1 cellular context compared by ENCODE assay signal in the genomic region with DNA sequence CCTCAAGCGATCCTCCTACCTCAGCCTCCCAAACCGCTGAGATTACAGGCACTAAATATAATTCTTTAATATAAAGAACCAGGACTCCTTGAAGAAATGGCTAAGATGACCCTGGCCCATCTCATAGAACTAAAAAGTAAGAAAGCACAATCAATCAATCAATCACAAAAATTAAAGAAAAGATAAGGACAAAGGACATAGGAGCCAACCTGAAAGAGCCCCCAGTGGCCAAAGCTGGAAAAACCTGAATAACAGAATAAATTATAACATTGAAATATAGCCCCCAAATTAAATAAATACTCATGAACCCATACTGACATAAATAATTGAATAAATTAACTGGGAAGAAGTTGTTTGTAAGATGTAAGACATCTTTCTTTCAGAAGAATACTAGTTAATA.
TF ChIP-seq lines count a peak whose summit lies in the region.

No MANE protein-coding gene starts in this region.

TF ChIP-seq in K562, 482 proteins besides CTCF, POLR2A, EP300 and RAD21:
- TF ChIP-seq FOXJ2 (tag; IDR thresholded peaks at IDR 0.05) (no peak), ZNF507 (tag; conservative IDR thresholded peaks at IDR 0.05) (no peak), ZFP1 (CRISPR knock-in tag; IDR thresholded peaks at IDR 0.05) (no peak), TFAM (CRISPR knock-in tag; conservative IDR thresholded peaks at IDR 0.05) (no peak), MEIS2 (IDR thresholded peaks at IDR 0.05; ENCODE audit: partially characterized antibody) (peak; percentile 18), BCL6 (CRISPR knock-in tag; IDR thresholded peaks at IDR 0.05) (no peak), STAT5A (IDR thresholded peaks at IDR 0.05; ENCODE audit: borderline replicate concordance, low read length) (no peak), BRCA1 (IDR thresholded peaks at IDR 0.05) (no peak), BRCA1 (CRISPR knock-in tag; IDR thresholded peaks at IDR 0.05) (no peak), ZKSCAN8 (CRISPR knock-in tag; IDR thresholded peaks at IDR 0.05) (no peak), ZKSCAN3 (CRISPR knock-in tag; IDR thresholded peaks at IDR 0.05) (no peak), ZNF764 (CRISPR knock-in tag; IDR thresholded peaks at IDR 0.05; ENCODE audit: low read depth) (no peak)
- TF ChIP-seq, protein P1, sequence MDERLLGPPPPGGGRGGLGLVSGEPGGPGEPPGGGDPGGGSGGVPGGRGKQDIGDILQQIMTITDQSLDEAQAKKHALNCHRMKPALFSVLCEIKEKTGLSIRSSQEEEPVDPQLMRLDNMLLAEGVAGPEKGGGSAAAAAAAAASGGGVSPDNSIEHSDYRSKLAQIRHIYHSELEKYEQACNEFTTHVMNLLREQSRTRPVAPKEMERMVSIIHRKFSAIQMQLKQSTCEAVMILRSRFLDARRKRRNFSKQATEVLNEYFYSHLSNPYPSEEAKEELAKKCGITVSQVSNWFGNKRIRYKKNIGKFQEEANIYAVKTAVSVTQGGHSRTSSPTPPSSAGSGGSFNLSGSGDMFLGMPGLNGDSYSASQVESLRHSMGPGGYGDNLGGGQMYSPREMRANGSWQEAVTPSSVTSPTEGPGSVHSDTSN (CRISPR knock-in tag; IDR thresholded peaks at IDR 0.05; ENCODE audit: low read depth): no peak
- TF ChIP-seq, protein P1 (tag; conservative IDR thresholded peaks at IDR 0.05; ENCODE audit: low read depth): peak; percentile 45; the same call in 1 of the 2 replicates
- TF ChIP-seq, protein P2, sequence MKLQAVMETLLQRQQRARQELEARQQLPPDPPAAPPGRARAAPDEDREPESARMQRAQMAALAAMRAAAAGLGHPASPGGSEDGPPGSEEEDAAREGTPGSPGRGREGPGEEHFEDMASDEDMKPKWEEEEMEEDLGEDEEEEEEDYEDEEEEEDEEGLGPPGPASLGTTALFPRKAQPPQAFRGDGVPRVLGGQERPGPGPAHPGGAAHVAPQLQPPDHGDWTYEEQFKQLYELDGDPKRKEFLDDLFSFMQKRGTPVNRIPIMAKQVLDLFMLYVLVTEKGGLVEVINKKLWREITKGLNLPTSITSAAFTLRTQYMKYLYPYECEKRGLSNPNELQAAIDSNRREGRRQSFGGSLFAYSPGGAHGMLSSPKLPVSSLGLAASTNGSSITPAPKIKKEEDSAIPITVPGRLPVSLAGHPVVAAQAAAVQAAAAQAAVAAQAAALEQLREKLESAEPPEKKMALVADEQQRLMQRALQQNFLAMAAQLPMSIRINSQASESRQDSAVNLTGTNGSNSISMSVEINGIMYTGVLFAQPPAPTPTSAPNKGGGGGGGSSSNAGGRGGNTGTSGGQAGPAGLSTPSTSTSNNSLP (IDR thresholded peaks at IDR 0.05; ENCODE audit: borderline replicate concordance, low read depth, low read length): peak; percentile 67; the same call in 1 of the 2 replicates
- TF ChIP-seq, protein P3, sequence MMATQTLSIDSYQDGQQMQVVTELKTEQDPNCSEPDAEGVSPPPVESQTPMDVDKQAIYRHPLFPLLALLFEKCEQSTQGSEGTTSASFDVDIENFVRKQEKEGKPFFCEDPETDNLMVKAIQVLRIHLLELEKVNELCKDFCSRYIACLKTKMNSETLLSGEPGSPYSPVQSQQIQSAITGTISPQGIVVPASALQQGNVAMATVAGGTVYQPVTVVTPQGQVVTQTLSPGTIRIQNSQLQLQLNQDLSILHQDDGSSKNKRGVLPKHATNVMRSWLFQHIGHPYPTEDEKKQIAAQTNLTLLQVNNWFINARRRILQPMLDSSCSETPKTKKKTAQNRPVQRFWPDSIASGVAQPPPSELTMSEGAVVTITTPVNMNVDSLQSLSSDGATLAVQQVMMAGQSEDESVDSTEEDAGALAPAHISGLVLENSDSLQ (IDR thresholded peaks at IDR 0.05): peak; percentile 37; the same call in 1 of the 2 replicates
- TF ChIP-seq, protein P4, sequence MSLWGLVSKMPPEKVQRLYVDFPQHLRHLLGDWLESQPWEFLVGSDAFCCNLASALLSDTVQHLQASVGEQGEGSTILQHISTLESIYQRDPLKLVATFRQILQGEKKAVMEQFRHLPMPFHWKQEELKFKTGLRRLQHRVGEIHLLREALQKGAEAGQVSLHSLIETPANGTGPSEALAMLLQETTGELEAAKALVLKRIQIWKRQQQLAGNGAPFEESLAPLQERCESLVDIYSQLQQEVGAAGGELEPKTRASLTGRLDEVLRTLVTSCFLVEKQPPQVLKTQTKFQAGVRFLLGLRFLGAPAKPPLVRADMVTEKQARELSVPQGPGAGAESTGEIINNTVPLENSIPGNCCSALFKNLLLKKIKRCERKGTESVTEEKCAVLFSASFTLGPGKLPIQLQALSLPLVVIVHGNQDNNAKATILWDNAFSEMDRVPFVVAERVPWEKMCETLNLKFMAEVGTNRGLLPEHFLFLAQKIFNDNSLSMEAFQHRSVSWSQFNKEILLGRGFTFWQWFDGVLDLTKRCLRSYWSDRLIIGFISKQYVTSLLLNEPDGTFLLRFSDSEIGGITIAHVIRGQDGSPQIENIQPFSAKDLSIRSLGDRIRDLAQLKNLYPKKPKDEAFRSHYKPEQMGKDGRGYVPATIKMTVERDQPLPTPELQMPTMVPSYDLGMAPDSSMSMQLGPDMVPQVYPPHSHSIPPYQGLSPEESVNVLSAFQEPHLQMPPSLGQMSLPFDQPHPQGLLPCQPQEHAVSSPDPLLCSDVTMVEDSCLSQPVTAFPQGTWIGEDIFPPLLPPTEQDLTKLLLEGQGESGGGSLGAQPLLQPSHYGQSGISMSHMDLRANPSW (CRISPR knock-in tag; IDR thresholded peaks at IDR 0.05): no peak
